Comparison of ENCODE assay signal across 8 cellular contexts in genomic region chr3:158659454-158660237, GRCh38. TPM values are rescaled to one million over a fixed set of nuclear protein-coding genes. Genes with fewer than 3 reads are reported as not detected.
A peak's percentile ranks its signal among the peaks of the same experiment; 100 is the strongest.
DNase-seq lines count a peak whose midpoint lies in the region; ATAC-seq, FAIRE-seq and TF ChIP-seq lines count a peak whose summit lies in the region.

No MANE protein-coding gene starts in this region.

- peak; percentile 61 to 85 (median 70) for TF ChIP-seq CTCF in K562 (IDR thresholded peaks at IDR 0.05 in 2 of 3, conservative IDR thresholded peaks at IDR 0.05 in 1 of 3; ENCODE audit: insufficient read depth in 2 of 3, low read depth in 1 of 3, low read length in 3 of 3)

- POLR2A ChIA-PET in K562 (lab: Yijun Ruan, JAX) = interaction anchor here (1.0 to 1.4 kb wide), 6 partner anchors 14 to 132 kb away, joined by 4 to 8 read pairs (median 4); no protein-coding TSS in a partner anchor

- ATAC-seq in GM21786 (IDR thresholded peaks at IDR 0.05; ENCODE audit: unreplicated experiment) = peak; percentile 96
- ATAC-seq in SK-N-SH treated with all-trans-retinoic acid at 6 μM for 48 hours = peak; percentile 85
- peak; percentile 91 for ATAC-seq in K562

- H3K9me3 ChIP-seq in K562 (replicated peaks; ENCODE audit: control insufficient read depth, insufficient read depth, low read depth, low read length) = no peaks in the 10 kb centered on the region

- 0 out of 3 replicates have a peak, but pooled peaks cover under 1% of the 10 kb centered on the region for H3K79me2 ChIP-seq in K562 (ENCODE audit: control insufficient read depth, insufficient read depth, low read length)

- TF ChIP-seq RAD21 in Ishikawa (IDR thresholded peaks at IDR 0.05; ENCODE audit: low read depth) (peak; percentile 32), K562 (CRISPR knock-in tag; conservative IDR thresholded peaks at IDR 0.05 in 1 of 2, IDR thresholded peaks at IDR 0.05 in 1 of 2) (peak; percentile 74 to 77)

- no peaks in the 10 kb centered on the region for H3K4me1 ChIP-seq in K562 (replicated peaks in 1 of 2; ENCODE audit: control insufficient read depth in 2 of 2, insufficient read depth in 2 of 2, low read length in 2 of 2)

- intact Hi-C loops in K562 (cut with micrococcal nuclease) = loop anchor here (1.0 kb wide), 2 partner anchors 68 to 132 kb away; no protein-coding TSS in a partner anchor

- no peak overlapping the region for H3K27ac ChIP-seq in K562 (ENCODE audit: extremely low read depth, low read depth, low read length)

- TF ChIP-seq EP300 in Ishikawa (IDR thresholded peaks at IDR 0.05; ENCODE audit: borderline replicate concordance) (no peak), K562 (IDR thresholded peaks at IDR 0.05; ENCODE audit: low read length) (no peak)

- H4K20me1 ChIP-seq in K562 (replicated peaks; ENCODE audit: control insufficient read depth, insufficient read depth, low read length) = no peaks in the 10 kb centered on the region

- no peak overlapping the region for H3K9ac ChIP-seq in K562 (ENCODE audit: insufficient read depth in 1 of 2, low read depth in 2 of 2, low read length in 2 of 2)

- FAIRE-seq in K562 (lab: Jason Lieb, UNC) = peak; percentile 94

- no peak overlapping the region for H3K4me3 ChIP-seq in K562

- peaks cover 90% of the 10 kb centered on the region for H3K36me3 ChIP-seq in K562 (ENCODE audit: control insufficient read depth, insufficient read depth, low read length)

- in situ Hi-C loops in K562 (cut with MboI) = loop anchor here (5.0 kb wide), 1 partner anchor 133 kb away; no protein-coding TSS in a partner anchor

- peak; percentile 77 for DNase-seq in DMS53 (lab: John Stamatoyannopoulos, UW)
- no peak for DNase-seq in DMS53 treated with DMSO at 0.1 percent for 48 hours (lab: John Stamatoyannopoulos, UW; ENCODE audit: unreplicated experiment)
- peak; percentile 58 to 70 (median 60) for DNase-seq in K562 (ENCODE audit: extremely low read depth in 1 of 4, low spot score in 3 of 4)
- DNase-seq in hypothalamus (lab: John Stamatoyannopoulos, UW) = peak in 30 of 51 donors; percentile 0 to 58 (median 10)
- DNase-seq in stimulated activated CD4-positive, alpha-beta T cell treated with anti-CD3 and anti-CD28 coated beads, Interleukin-12 subunit alpha, Interleukin-12 subunit beta, amount 100 ng/mL, for 48 hours (ENCODE audit: low read depth in 2 of 3, low spot score in 1 of 3) = peak; percentile 26 to 46 (median 28)

- CTCF ChIA-PET in K562 (lab: Yijun Ruan, JAX; ENCODE audit: low intra/inter-chr PET ratio) = interaction anchor here (0.6 to 2.8 kb wide), 5 partner anchors 68 to 388 kb away, joined by 3 to 31 read pairs (median 3); no protein-coding TSS in a partner anchor

- H3K9me1 ChIP-seq in K562 (ENCODE audit: control insufficient read depth, insufficient read depth, low read length) = no peaks in the 10 kb centered on the region

- no peak for TF ChIP-seq POLR2A in K562 (conservative IDR thresholded peaks at IDR 0.05)

- no peak overlapping the region for H3K4me2 ChIP-seq in K562 (ENCODE audit: insufficient read depth, low read length)

- BruUV-seq in K562 (replicated peaks; lab: Mats Ljungman, UMichigan) = no TSS peak

- H3K27me3 ChIP-seq in K562 (ENCODE audit: control insufficient read depth in 2 of 2, insufficient read depth in 2 of 2, low read length in 2 of 2) = no peaks in the 10 kb centered on the region

- H2AFZ ChIP-seq in K562 (ENCODE audit: low read depth, low read length) = no peak overlapping the region

- WGBS in K562 (ENCODE audit: insufficient coverage, low coverage, missing lambda C conversion rate) = 38% methylated on average over 7 of the region's 7 CpGs

TF ChIP-seq in Ishikawa, 13 proteins besides CTCF, POLR2A, EP300 and RAD21 (continues in another document):
- no peak for TF ChIP-seq USF1 (IDR thresholded peaks at IDR 0.05)
- no peak for TF ChIP-seq TCF12 (IDR thresholded peaks at IDR 0.05; ENCODE audit: low read depth)
- no peak for TF ChIP-seq TAF1 (IDR thresholded peaks at IDR 0.05; ENCODE audit: low read depth)
- TF ChIP-seq NFIC (IDR thresholded peaks at IDR 0.05) = no peak

TF ChIP-seq in SK-N-SH treated with all-trans-retinoic acid at 6 μM for 48 hours, 23 proteins besides CTCF, POLR2A, EP300 and RAD21 (continues in another document):
- TF ChIP-seq ARNTL (CRISPR knock-in tag; IDR thresholded peaks at IDR 0.05; ENCODE audit: borderline replicate concordance, low read depth) (no peak), ZNF565 (CRISPR knock-in tag; conservative IDR thresholded peaks at IDR 0.05; ENCODE audit: low read depth) (no peak), GLIS3 (CRISPR knock-in tag; IDR thresholded peaks at IDR 0.05) (no peak)

TF ChIP-seq in K562, 482 proteins besides CTCF, POLR2A, EP300 and RAD21 (continues in another document):
- peak; percentile 10; the same call in 1 of the 2 replicates for TF ChIP-seq NFE2 (IDR thresholded peaks at IDR 0.05; ENCODE audit: low read depth)
- no peak for TF ChIP-seq STAT5B (CRISPR knock-in tag; IDR thresholded peaks at IDR 0.05)
- TF ChIP-seq SIN3A (IDR thresholded peaks at IDR 0.05; ENCODE audit: borderline replicate concordance in 2 of 2, control insufficient read depth in 1 of 2, low read depth in 2 of 2, low read length in 2 of 2) = peak in 1 of 2 experiments; percentile 35; a peak in 1 of 4 replicates
- peak; percentile 45; the same call in 1 of the 2 replicates for TF ChIP-seq TFAP4 (CRISPR knock-in tag; IDR thresholded peaks at IDR 0.05; ENCODE audit: borderline replicate concordance)

RNA-seq across cellular contexts. Expression of gene LXN, which starts 12.8 kb away (rescaled TPM):
- not detected in 2 replicates for total RNA-seq in K562 (2011; cell fraction: chromatin; rRNA removed; ENCODE audit: low replicate concordance)
- total RNA-seq in K562 (2011; cell fraction: nucleolus; rRNA removed) = not detected in 2 replicates
- total RNA-seq in K562 (2011; cell fraction: nucleoplasm; rRNA removed) = not detected in 2 replicates
- total RNA-seq in K562 (2014; rRNA removed) (not detected in 2 replicates), K562 (2014; rRNA removed; fragmentation: Illumina TruSeq; extraction: Trizol) (not detected in 2 replicates), K562 (2015; rRNA removed; fragmentation: Illumina TruSeq; extraction: Trizol) (not detected in 2 replicates), K562 (2021) (0.13 and 0.34 TPM in 2 replicates)
- polyA plus RNA-seq in K562 (2011; rRNA removed) (not detected in 2 replicates), K562 (2014; fragmentation: Illumina TruSeq; extraction: Trizol) (not detected in 2 replicates), K562 (2014; fragmentation: Nextera tagmentation; extraction: Ambion mirVana) (under 1 TPM in 1 of 2 experiments, not detected in 1; 0.08 TPM), K562 (2014; rRNA removed) (not detected in 2 replicates)
- not detected in 2 replicates for polyA plus RNA-seq in K562 (2011; cell fraction: cytosol; rRNA removed)
- not detected in 2 replicates for polyA plus RNA-seq in K562 (2011; cell fraction: nucleus; rRNA removed)
- polyA plus RNA-seq in K562 (2012) = not detected in 2 replicates
- not detected in 2 replicates for polyA minus RNA-seq in K562 (2011; rRNA and poly(A)+ RNA removed)
- polyA minus RNA-seq in K562 (2011; cell fraction: cytosol; rRNA and poly(A)+ RNA removed) = not detected in 2 replicates
- not detected in 2 replicates for polyA minus RNA-seq in K562 (2011; cell fraction: nucleus; rRNA and poly(A)+ RNA removed)

RNA-seq across cellular contexts. Expression of gene GFM1, which starts 15.3 kb away (rescaled TPM):
- 45.4 and 126 TPM in 2 replicates for total RNA-seq in K562 (2011; cell fraction: chromatin; rRNA removed; ENCODE audit: low replicate concordance)
- 31.7 and 37.6 TPM in 2 replicates for total RNA-seq in K562 (2011; cell fraction: nucleolus; rRNA removed)
- 67.2 and 108 TPM in 2 replicates for total RNA-seq in K562 (2011; cell fraction: nucleoplasm; rRNA removed)
- total RNA-seq in K562 (2014; rRNA removed) = 70.0 and 81.6 TPM in 2 replicates
- 85.2 and 92.0 TPM in 2 replicates for total RNA-seq in K562 (2014; rRNA removed; fragmentation: Illumina TruSeq; extraction: Trizol)
- 75.1 and 78.3 TPM in 2 replicates for total RNA-seq in K562 (2015; rRNA removed; fragmentation: Illumina TruSeq; extraction: Trizol)
- total RNA-seq in K562 (2021) = 79.0 and 86.7 TPM in 2 replicates
- polyA plus RNA-seq in K562 (2011; rRNA removed) = 33.1 and 54.9 TPM in 2 replicates
- 13.9 and 15.4 TPM in 2 replicates for polyA plus RNA-seq in K562 (2011; cell fraction: cytosol; rRNA removed)
- polyA plus RNA-seq in K562 (2011; cell fraction: nucleus; rRNA removed) = 39.9 and 48.2 TPM in 2 replicates
- 24.3 and 41.2 TPM in 2 replicates for polyA plus RNA-seq in K562 (2012)
- 64.8 and 68.5 TPM in 2 replicates for polyA plus RNA-seq in K562 (2014; fragmentation: Illumina TruSeq; extraction: Trizol)
- polyA plus RNA-seq in K562 (2014; fragmentation: Nextera tagmentation; extraction: Ambion mirVana) = 10 to 100 TPM; 38.9 to 49.9 TPM
- polyA plus RNA-seq in K562 (2014; rRNA removed) = 52.8 and 68.7 TPM in 2 replicates
- 118 and 146 TPM in 2 replicates for polyA minus RNA-seq in K562 (2011; rRNA and poly(A)+ RNA removed)
- polyA minus RNA-seq in K562 (2011; cell fraction: cytosol; rRNA and poly(A)+ RNA removed) = 23.9 and 41.8 TPM in 2 replicates
- 52.4 and 86.2 TPM in 2 replicates for polyA minus RNA-seq in K562 (2011; cell fraction: nucleus; rRNA and poly(A)+ RNA removed)
